In genomic region chr20:51456511-51457280, GRCh38 we compare ENCODE assay signal across 9 cellular contexts.
DNase-seq lines count a peak whose midpoint lies in the region; ATAC-seq, FAIRE-seq and TF ChIP-seq lines count a peak whose summit lies in the region.
"Had no signal": no experiment of that assay in that cellular context is flagged by ENCODE, and none has a peak within 500 bp of the region (broad histone marks: within the 10 kb centered on the region; RNA-seq: fewer than 3 reads in every experiment).

No MANE protein-coding gene starts in this region.

- H3K27me3 ChIP-seq in HAP-1 (ENCODE audit: low read depth) (no peaks in the 10 kb centered on the region), duodenal mucosa (ENCODE audit: control insufficient read depth in 1 of 2, insufficient read depth in 2 of 2, low read length in 2 of 2) (no peaks in the 10 kb centered on the region), lower lobe of right lung (ENCODE audit: low read depth) (no peaks in the 10 kb centered on the region)

- in situ Hi-C loops in HAP-1 (cut with MboI; ENCODE audit: low sequenced_read_pairs) (no loop called here), GM13976 (cut with MboI; ENCODE audit: low sequenced_read_pairs, unreplicated experiment) (no loop called here)

- H3K4me1 ChIP-seq in HAP-1 (peaks cover 5% of the 10 kb centered on the region), duodenal mucosa (ENCODE audit: control insufficient read depth in 1 of 2, insufficient read depth in 2 of 2, low read length in 2 of 2) (peaks cover 16 to 17% of the 10 kb centered on the region in 2 donors), lower lobe of right lung (peaks cover 14% of the 10 kb centered on the region)

- H3K9me3 ChIP-seq in HAP-1 (no peaks in the 10 kb centered on the region), duodenal mucosa (ENCODE audit: control insufficient read depth in 1 of 2, low read length in 2 of 2) (no peaks in the 10 kb centered on the region), lower lobe of right lung (no peaks in the 10 kb centered on the region)

- H3K4me3 ChIP-seq in HAP-1, result no peak overlapping the region
- H3K4me3 ChIP-seq in duodenal mucosa (ENCODE audit: low read depth in 1 of 2, low read length in 2 of 2), result peak overlapping the region; percentile 56 to 69
- peak overlapping the region; percentile 37 for H3K4me3 ChIP-seq in lower lobe of right lung
- H3K4me3 ChIP-seq: GM12878 had no signal

- peak; percentile 96 to 98 for ATAC-seq in lower lobe of right lung
- no peak for ATAC-seq in GM21723 (IDR thresholded peaks at IDR 0.05; ENCODE audit: unreplicated experiment)
- ATAC-seq: GM12878 had no signal

- TF ChIP-seq CTCF in lower lobe of right lung (IDR thresholded peaks at IDR 0.05) (no peak), GM13976 (IDR thresholded peaks at IDR 0.05; ENCODE audit: borderline replicate concordance, control extremely low read depth, extremely low read depth, insufficient read depth, missing control alignments) (no peak)

- H3K36me3 ChIP-seq in HAP-1 (replicated peaks) (no peaks in the 10 kb centered on the region), duodenal mucosa (ENCODE audit: control insufficient read depth in 1 of 2, insufficient read depth in 2 of 2, low read length in 2 of 2) (peaks cover 23 to 53% of the 10 kb centered on the region in 2 donors), lower lobe of right lung (peaks cover 5% of the 10 kb centered on the region)

- peak overlapping the region in 1 of 2 donors; percentile 3 for H3K9ac ChIP-seq in duodenal mucosa (ENCODE audit: low read depth in 1 of 2, low read length in 2 of 2)

- DNase-seq in HAP-1 (ENCODE audit: low spot score in 2 of 2) (peak; percentile 30 to 79), RKO (ENCODE audit: low spot score) (peak; percentile 84), lower lobe of right lung (peak; percentile 92), superior temporal gyrus (ENCODE audit: extremely low spot score) (peak; percentile 87), GM13976 (ENCODE audit: low spot score) (no peak)

- H3K27ac ChIP-seq in duodenal mucosa (ENCODE audit: low read depth, low read length), result peak overlapping the region; percentile 23
- H3K27ac ChIP-seq in lower lobe of right lung, result peak overlapping the region; percentile 53

- FAIRE-seq in A204.1 (lab: Jason Lieb, UNC), result peak; percentile 9
- FAIRE-seq: GM12878 had no signal

- intact Hi-C loops in lower lobe of right lung (cut with DNase I), result no loop called here
